In genomic region chr19:49160450-49161189, GRCh38 we compare ENCODE assay signal across 19 cellular contexts. TPM values are rescaled to one million over a fixed set of nuclear protein-coding genes. Genes with fewer than 3 reads are reported as not detected.
A peak's percentile ranks its signal among the peaks of the same experiment; 100 is the strongest.
DNase-seq lines count a peak whose midpoint lies in the region; TF ChIP-seq lines count a peak whose summit lies in the region.
"Had no signal": no experiment of that assay in that cellular context is flagged by ENCODE, and none has a peak within 500 bp of the region (broad histone marks: within the 10 kb centered on the region; RNA-seq: fewer than 3 reads in every experiment).

No MANE protein-coding gene starts in this region.

- no peaks in the 10 kb centered on the region for H3K9me3 ChIP-seq in left ventricle myocardium inferior (replicated peaks)
- no peaks in the 10 kb centered on the region for H3K9me3 ChIP-seq in neuronal stem cell (replicated peaks in 1 of 2; ENCODE audit: control insufficient read depth in 2 of 2, insufficient read depth in 1 of 2, low read depth in 1 of 2, low read length in 2 of 2)

- H3K18ac ChIP-seq in neuronal stem cell (ENCODE audit: low read length), result no peak overlapping the region

- no peaks in the 10 kb centered on the region for H3K9me3 Mint-ChIP-seq in brain

- H4K8ac ChIP-seq in neuronal stem cell (ENCODE audit: low read depth, low read length), result no peak overlapping the region

- H2BK5ac ChIP-seq in neuronal stem cell (ENCODE audit: low read length), result peak overlapping the region; percentile 87

- no peak overlapping the region for H3K4me2 ChIP-seq in neuronal stem cell (ENCODE audit: insufficient read depth, low read length, poor library complexity, severe bottlenecking)

- H3K27ac ChIP-seq in left ventricle myocardium inferior (replicated peaks) (peak overlapping the region; percentile 97), neuronal stem cell (replicated peaks; ENCODE audit: low read length) (no peak overlapping the region)

- H3K27me3 Mint-ChIP-seq in brain, result peaks cover 13% of the 10 kb centered on the region

- peak overlapping the region in 3 of 5 experiments; percentile 0 to 32 (median 11) for H3K27ac Mint-ChIP-seq in brain

- intact Hi-C loops in left ventricle myocardium inferior (cut with micrococcal nuclease), result no loop called here
- intact Hi-C loops in cardiac septum (cut with DNase I), result no loop called here

- no peak overlapping the region for H3K4ac ChIP-seq in neuronal stem cell (ENCODE audit: low read length)

- peaks cover 62% of the 10 kb centered on the region for H3K4me1 ChIP-seq in left ventricle myocardium inferior
- peaks cover 10 to 16% of the 10 kb centered on the region in 2 donors for H3K4me1 ChIP-seq in neuronal stem cell (ENCODE audit: control insufficient read depth in 2 of 2, insufficient read depth in 1 of 2, low read depth in 1 of 2, low read length in 2 of 2)

- no peak overlapping the region for H2BK12ac ChIP-seq in neuronal stem cell (ENCODE audit: low read length)

- peak overlapping the region; percentile 7 for H2AK5ac ChIP-seq in neuronal stem cell (ENCODE audit: low read depth, low read length)

- H3K9ac ChIP-seq in neuronal stem cell (ENCODE audit: low read depth, low read length, poor library complexity), result no peak overlapping the region

- peaks cover 2% of the 10 kb centered on the region for H3K79me1 ChIP-seq in neuronal stem cell (ENCODE audit: low read depth, low read length)

- DNase-seq in left ventricle myocardium inferior, result no peak
- DNase-seq in cardiac septum (ENCODE audit: low spot score), result no peak
- no peak for DNase-seq in neuronal stem cell (ENCODE audit: low spot score)
- no peak for DNase-seq in KG1 (lab: John Stamatoyannopoulos, UW)
- no peak for DNase-seq in nucleus accumbens (lab: John Stamatoyannopoulos, UW)
- DNase-seq in HPDE6-E6E7 (ENCODE audit: extremely low spot score), result no peak
- no peak for DNase-seq in ACHN
- DNase-seq: C1 segment of cervical spinal cord, GF-D8, GOT3, NCI-H1436, NCI-H2029 treated with DMSO at 0.1 percent for 48 hours, NCI-H774, SW 1271 had no signal

- no peak overlapping the region for H4K91ac ChIP-seq in neuronal stem cell (ENCODE audit: low read depth, low read length, poor library complexity)

- no peak overlapping the region for H2AFZ ChIP-seq in neuronal stem cell (ENCODE audit: low read length)

- H2BK15ac ChIP-seq in neuronal stem cell (ENCODE audit: low read length), result no peak overlapping the region

- no peaks in the 10 kb centered on the region for H3K36me3 ChIP-seq in left ventricle myocardium inferior
- peaks cover 0 to 32% of the 10 kb centered on the region in 2 donors for H3K36me3 ChIP-seq in neuronal stem cell (replicated peaks in 1 of 2; ENCODE audit: control insufficient read depth in 2 of 2, insufficient read depth in 2 of 2, low read length in 2 of 2)

- peak overlapping the region; percentile 93 for H3K4me3 ChIP-seq in left ventricle myocardium inferior
- no peak overlapping the region for H3K4me3 ChIP-seq in neuronal stem cell (ENCODE audit: low read length in 2 of 2)

- H3K14ac ChIP-seq in neuronal stem cell (ENCODE audit: low read length), result peak overlapping the region; percentile 56

- peak overlapping the region; percentile 55 for H3K23ac ChIP-seq in neuronal stem cell (ENCODE audit: low read depth, low read length, poor library complexity)

- no CpG with 5 or more reads among the region's 13 CpGs for WGBS in neuronal stem cell (ENCODE audit: extremely low coverage in 2 of 2, insufficient read length in 2 of 2, insufficient replicate concordance in 1 of 2), 2 donors

- H3K4me1 Mint-ChIP-seq in brain, result peaks cover 44% of the 10 kb centered on the region

- H3K27me3 ChIP-seq in left ventricle myocardium inferior (ENCODE audit: low read depth), result no peaks in the 10 kb centered on the region
- H3K27me3 ChIP-seq in neuronal stem cell (ENCODE audit: control insufficient read depth in 3 of 3, insufficient read depth in 3 of 3, low read depth in 1 of 3, low read length in 3 of 3), result peaks cover 0 to 12% (median 0%) of the 10 kb centered on the region in 3 experiments

- peak overlapping the region in 3 of 5 experiments; percentile 9 to 14 (median 12) for H3K4me3 Mint-ChIP-seq in brain

- H2BK120ac ChIP-seq in neuronal stem cell (ENCODE audit: low read depth, low read length), result no peak overlapping the region

- peaks cover 8% of the 10 kb centered on the region for H3K36me3 Mint-ChIP-seq in brain

- TF ChIP-seq CTCF in left ventricle myocardium inferior (IDR thresholded peaks at IDR 0.05; ENCODE audit: borderline replicate concordance) (no peak), brain (conservative IDR thresholded peaks at IDR 0.05) (no peak)

- in situ Hi-C loops in ACHN (cut with HindIII; ENCODE audit: low pct_ligation_motif_present, low pct_unique_long_range_greater_than_20kb, low sequenced_read_pairs), result no loop called here

RNA-seq across cellular contexts. Expression of gene TRPM4, which starts 3.0 kb away (rescaled TPM):
- total RNA-seq in left ventricle myocardium inferior (31.5 TPM), cardiac septum (44.1 TPM)
- 3.2 TPM for polyA plus RNA-seq in brain (ENCODE audit: insufficient read depth, low read depth, low replicate concordance)
- polyA plus RNA-seq in neuronal stem cell (2013, experiment 1 of 2), result 4.2 TPM
- 4.4 TPM for polyA plus RNA-seq in neuronal stem cell (2013, experiment 2 of 2)

RNA-seq across cellular contexts. Expression of gene HRC, which starts 5.4 kb away (rescaled TPM):
- total RNA-seq in left ventricle myocardium inferior (1,040 TPM), cardiac septum (907 TPM)
- 3.0 TPM for polyA plus RNA-seq in brain (ENCODE audit: insufficient read depth, low read depth, low replicate concordance)
- 0.66 TPM for polyA plus RNA-seq in neuronal stem cell (2013, experiment 1 of 2)
- 0.76 TPM for polyA plus RNA-seq in neuronal stem cell (2013, experiment 2 of 2)
- total RNA-seq: A172, Daoy, NCI-H460, SK-MEL-5 had no signal

RNA-seq across cellular contexts. Expression of gene PPFIA3, which starts 41.3 kb away (rescaled TPM):
- total RNA-seq in left ventricle myocardium inferior (5.7 TPM), cardiac septum (10.1 TPM)
- polyA plus RNA-seq in brain (ENCODE audit: insufficient read depth, low read depth, low replicate concordance), result 43.6 TPM
- 10.5 TPM for polyA plus RNA-seq in neuronal stem cell (2013, experiment 1 of 2)
- 10.8 TPM for polyA plus RNA-seq in neuronal stem cell (2013, experiment 2 of 2)

RNA-seq across cellular contexts. Expression of gene C19orf73, which starts 41.7 kb away (rescaled TPM):
- total RNA-seq in left ventricle myocardium inferior (1.6 TPM), cardiac septum (1.0 TPM)
- 4.1 TPM for polyA plus RNA-seq in brain (ENCODE audit: insufficient read depth, low read depth, low replicate concordance)
- polyA plus RNA-seq in neuronal stem cell (2013, experiment 1 of 2), result 1.1 TPM
- 1.3 TPM for polyA plus RNA-seq in neuronal stem cell (2013, experiment 2 of 2)
- total RNA-seq: A172 had no signal

RNA-seq across cellular contexts. Expression of gene LIN7B, which starts 46.5 kb away (rescaled TPM):
- total RNA-seq in left ventricle myocardium inferior, result 23.4 TPM
- total RNA-seq in cardiac septum, result 24.7 TPM
- polyA plus RNA-seq in brain (ENCODE audit: insufficient read depth, low read depth, low replicate concordance), result 18.0 TPM
- 3.6 TPM for polyA plus RNA-seq in neuronal stem cell (2013, experiment 1 of 2)
- 3.0 TPM for polyA plus RNA-seq in neuronal stem cell (2013, experiment 2 of 2)
